In genomic region chr10:2955064-2955463, GRCh38 we compare ENCODE assay signal across 27 cellular contexts.
"Had no signal": no experiment of that assay in that cellular context is flagged by ENCODE, and none has a peak within 500 bp of the region (broad histone marks: within the 10 kb centered on the region; RNA-seq: fewer than 3 reads in every experiment).

No MANE protein-coding gene starts in this region.

- DNase-seq: colonic mucosa; cortex of kidney; dermis blood vessel endothelial cell; dorsolateral prefrontal cortex; effector CD4-positive, alpha-beta T cell; effector CD8-positive, alpha-beta T cell; effector memory CD4-positive, alpha-beta T cell; effector memory CD8-positive, alpha-beta T cell; endodermal cell; erythroblast; esophagus squamous epithelium; foreskin fibroblast; foreskin keratinocyte; foreskin melanocyte; gastrocnemius medialis; glutamatergic neuron; heart left ventricle; heart right ventricle had no signal

- H3K36me3 ChIP-seq: colonic mucosa, esophagus muscularis mucosa, esophagus squamous epithelium, gastrocnemius medialis, gastroesophageal sphincter, heart left ventricle, heart right ventricle had no signal

- ATAC-seq: effector memory CD8-positive, alpha-beta T cell; esophagus mucosa; foreskin keratinocyte; gastrocnemius medialis; gastroesophageal sphincter; heart left ventricle; heart right ventricle had no signal

- H3K27me3 ChIP-seq: colonic mucosa, foreskin keratinocyte, gastrocnemius medialis had no signal

- H3K4me1 ChIP-seq: colonic mucosa, esophagus muscularis mucosa, esophagus squamous epithelium, foreskin keratinocyte, gastrocnemius medialis, gastroesophageal sphincter, heart left ventricle, heart right ventricle had no signal

- H3K9me3 ChIP-seq: colonic mucosa, esophagus muscularis mucosa, esophagus squamous epithelium, gastrocnemius medialis, gastroesophageal sphincter, heart left ventricle had no signal

- FAIRE-seq: colon, endometrium, endothelial cell of umbilical vein, frontal cortex had no signal

- H3K27ac ChIP-seq: colonic mucosa, coronary artery, dorsolateral prefrontal cortex, epithelial cell of prostate, esophagus muscularis mucosa, esophagus squamous epithelium, foreskin keratinocyte, gastrocnemius medialis, gastroesophageal sphincter, heart left ventricle, heart right ventricle had no signal

- H3K4me3 ChIP-seq: colonic mucosa, coronary artery, dorsolateral prefrontal cortex, esophagus muscularis mucosa, esophagus squamous epithelium, gastrocnemius medialis, gastroesophageal sphincter, heart left ventricle, heart right ventricle had no signal
